27 cellular contexts compared by ENCODE assay signal in the genomic region with DNA sequence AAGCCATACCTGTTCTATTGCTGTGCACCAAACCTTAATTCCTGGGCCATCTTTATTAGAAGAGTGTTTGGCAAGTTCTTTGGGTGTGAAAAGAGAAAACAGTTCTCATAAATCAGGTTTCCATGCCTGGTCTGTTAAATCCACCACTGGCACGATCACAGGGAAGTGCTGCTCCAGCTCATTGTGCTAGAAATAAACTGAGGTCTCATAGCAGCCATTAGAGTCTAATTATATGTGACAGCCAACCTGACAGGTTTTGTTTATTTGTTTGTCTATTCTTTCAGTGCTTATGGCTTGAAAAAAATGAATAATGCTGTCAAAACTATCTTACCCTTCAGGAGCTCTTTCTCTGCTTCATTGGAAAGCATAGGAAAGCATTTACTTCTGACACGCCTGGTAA.
"Had no signal": no experiment of that assay in that cellular context is flagged by ENCODE, and none has a peak within 500 bp of the region (broad histone marks: within the 10 kb centered on the region; RNA-seq: fewer than 3 reads in every experiment).

No MANE protein-coding gene starts in this region.

- ATAC-seq: activated CD8-positive, alpha-beta T cell treated with anti-CD3 and anti-CD28 coated beads for 36 hours; activated naive CD4-positive, alpha-beta T cell treated with anti-CD3 and anti-CD28 coated beads, Interleukin-2, amount 50 U/mL, for 72 hours; activated T-cell treated with anti-CD3 and anti-CD28 coated beads, Interleukin-2, amount 50 U/mL, for 4 hours; activated T-cell treated with anti-CD3 and anti-CD28 coated beads, Interleukin-2, amount 50 U/mL, for 72 hours; activated T-helper 17 cell treated with anti-CD3 and anti-CD28 coated beads, Interleukin-2, amount 50 U/mL, for 72 hours had no signal

- DNase-seq: activated B cell treated with CpG ODN at 0.5 μM for 24 hours; activated CD4-positive, alpha-beta memory T cell treated with anti-CD3 and anti-CD28 coated beads for 36 hours; activated CD4-positive, alpha-beta T cell treated with anti-CD3 and anti-CD28 coated beads for 4 hours; activated CD4-positive, alpha-beta T cell treated with anti-CD3 and anti-CD28 coated beads, Interleukin-2, amount 10 ng/mL, durations not matched to agents 24 days and 14 days; activated CD4-positive, alpha-beta T cell treated with anti-CD3 and anti-CD28 coated beads, Interleukin-2, amount 50 U/mL, for 1 hour; activated CD4-positive, alpha-beta T cell treated with anti-CD3 and anti-CD28 coated beads, Interleukin-2, amount 50 U/mL, for 4 hours; activated CD4-positive, CD25-positive, alpha-beta regulatory T cell treated with anti-CD3 and anti-CD28 coated beads, Interleukin-2, amount 50 U/mL, for 72 hours; activated CD8-positive, alpha-beta memory T cell treated with anti-CD3 and anti-CD28 coated beads, Interleukin-2, amount 50 U/mL, for 4 hours; activated CD8-positive, alpha-beta T cell treated with anti-CD3 and anti-CD28 coated beads for 36 hours; activated effector memory CD4-positive, alpha-beta T cell treated with anti-CD3 and anti-CD28 coated beads, Interleukin-2, amount 50 U/mL, for 16 hours; activated gamma-delta T cell treated with Interleukin-2 at 50 U/mL for 16 hours; activated naive CD4-positive, alpha-beta T cell; activated naive CD4-positive, alpha-beta T cell treated with anti-CD3 and anti-CD28 coated beads for 36 hours; activated naive CD4-positive, alpha-beta T cell treated with anti-CD3 and anti-CD28 coated beads, Interleukin-2, amount 50 U/mL, for 16 hours; activated naive CD8-positive, alpha-beta T cell treated with anti-CD3 and anti-CD28 coated beads for 36 hours; activated T-cell treated with anti-CD3 and anti-CD28 coated beads for 4 hours; activated T-cell treated with anti-CD3 and anti-CD28 coated beads, Interleukin-2, amount 50 U/mL, for 1 hour; activated T-cell treated with anti-CD3 and anti-CD28 coated beads, Interleukin-2, amount 50 U/mL, for 4 hours; activated T-cell treated with anti-CD3 and anti-CD28 coated beads, Interleukin-2, amount 50 U/mL, for 72 hours; adrenal gland; amniotic stem cell; anterior cingulate cortex; T-helper 1 cell; T-helper 2 cell; T-helper 9 cell had no signal
